ENCODE assay signal across 1 cellular context in genomic region chr2:187475499-187476248, GRCh38.
TF ChIP-seq lines count a peak whose summit lies in the region.

No MANE protein-coding gene starts in this region.

TF ChIP-seq in GM12878, 131 proteins besides CTCF, POLR2A, EP300 and RAD21 (continued from another document):
- 0 out of 2 replicates have a peak, but pooled peaks have one; percentile 34 for TF ChIP-seq MLLT1 (IDR thresholded peaks at IDR 0.05)
- TF ChIP-seq ZNF622 (IDR thresholded peaks at IDR 0.05): no peak
- TF ChIP-seq PML (IDR thresholded peaks at IDR 0.05; ENCODE audit: low read length): no peak
- no peak for TF ChIP-seq BHLHE40 (IDR thresholded peaks at IDR 0.05; ENCODE audit: borderline replicate concordance in 1 of 2, low read depth in 2 of 2, low read length in 1 of 2)
- TF ChIP-seq ATF7 (IDR thresholded peaks at IDR 0.05; ENCODE audit: low read depth): peak; percentile 84
- TF ChIP-seq CREB1 (IDR thresholded peaks at IDR 0.05; ENCODE audit: low read depth): peak; percentile 71
- peak; percentile 64; the same call in 1 of the 2 replicates for TF ChIP-seq ZNF384 (IDR thresholded peaks at IDR 0.05; ENCODE audit: borderline replicate concordance, low read depth, low read length)
- TF ChIP-seq SIX5 (IDR thresholded peaks at IDR 0.05; ENCODE audit: low read depth, low read length, severe bottlenecking): no peak
- TF ChIP-seq MTA2 (IDR thresholded peaks at IDR 0.05; ENCODE audit: low read depth): peak; percentile 82
- TF ChIP-seq HDAC6 (IDR thresholded peaks at IDR 0.05; ENCODE audit: unreplicated experiment): no peak
- no peak for TF ChIP-seq TARDBP (IDR thresholded peaks at IDR 0.05; ENCODE audit: borderline replicate concordance)
- no peak for TF ChIP-seq REST (IDR thresholded peaks at IDR 0.05; ENCODE audit: low read depth, low read length)
- TF ChIP-seq BACH1 (IDR thresholded peaks at IDR 0.05; ENCODE audit: borderline replicate concordance): no peak
- TF ChIP-seq NRF1 (conservative IDR thresholded peaks at IDR 0.05; ENCODE audit: low read depth, low read length): no peak
TF ChIP-seq in GM12878: peak in this region for 24.
